20 cellular contexts compared by ENCODE assay signal in genomic region chrX:71496476-71496875, GRCh38.
"Had no signal": no experiment of that assay in that cellular context is flagged by ENCODE, and none has a peak within 500 bp of the region (broad histone marks: within the 10 kb centered on the region; RNA-seq: fewer than 3 reads in every experiment).

No MANE protein-coding gene starts in this region.

- H3K4me3 Mint-ChIP-seq: neural crest cell, type B pancreatic cell had no signal

- H3K27ac ChIP-seq: hepatocyte, left ventricle myocardium inferior, lower lobe of right lung, pancreas, suprapubic skin, thyroid gland had no signal

- ATAC-seq: left cardiac atrium; lower lobe of right lung; naive thymus-derived CD4-positive, alpha-beta T cell; pancreas; right cardiac atrium; stimulated activated naive CD8-positive, alpha-beta T cell treated with anti-CD3 and anti-CD28 coated beads, Interleukin-15, Interleukin-2, amounts not matched to agents 100 U/mL and 50 U/mL, for 24 hours had no signal

- H3K4me1 Mint-ChIP-seq: neural crest cell had no signal

- DNase-seq: dermis blood vessel endothelial cell; foreskin melanocyte; head of caudate nucleus; kidney; left cardiac atrium; left ventricle myocardium inferior; lower lobe of right lung; naive thymus-derived CD4-positive, alpha-beta T cell; occipital lobe; pancreas; right cardiac atrium; small intestine; stimulated activated CD4-positive, alpha-beta T cell treated with anti-CD3 and anti-CD28 coated beads, Interleukin-12 subunit alpha, Interleukin-12 subunit beta, amount 100 ng/mL, for 4 hours; stimulated activated naive CD8-positive, alpha-beta T cell treated with anti-CD3 and anti-CD28 coated beads, Interleukin-15, Interleukin-2, amounts not matched to agents 100 U/mL and 50 U/mL, for 24 hours; thyroid gland had no signal

- H3K9me3 Mint-ChIP-seq: type B pancreatic cell had no signal

- H3K4me3 ChIP-seq: hepatocyte, left ventricle myocardium inferior, lower lobe of right lung, pancreas, suprapubic skin, thyroid gland had no signal

- H3K4me2 ChIP-seq: hepatocyte had no signal

- H2AFZ ChIP-seq: hepatocyte had no signal

- H3K36me3 Mint-ChIP-seq: type B pancreatic cell had no signal

- H3K36me3 ChIP-seq: left ventricle myocardium inferior, lower lobe of right lung, pancreas, suprapubic skin, thyroid gland had no signal

- H3K79me2 ChIP-seq: hepatocyte had no signal

- H3K27me3 ChIP-seq: hepatocyte, pancreas, suprapubic skin, thyroid gland had no signal

- H3K27me3 Mint-ChIP-seq: progenitor cell of endocrine pancreas, type B pancreatic cell had no signal

- H3K27ac Mint-ChIP-seq: progenitor cell of endocrine pancreas, type B pancreatic cell had no signal

- H3K4me1 ChIP-seq: lower lobe of right lung, pancreas, suprapubic skin, thyroid gland had no signal

- H3K9me3 ChIP-seq: left ventricle myocardium inferior, lower lobe of right lung, pancreas, suprapubic skin, thyroid gland had no signal
